Comparison of ENCODE assay signal across 8 cellular contexts in genomic region chr19:46115396-46116109, GRCh38. TPM values are rescaled to one million over a fixed set of nuclear protein-coding genes. Genes with fewer than 3 reads are reported as not detected.
A peak's percentile ranks its signal among the peaks of the same experiment; 100 is the strongest.
DNase-seq lines count a peak whose midpoint lies in the region; ATAC-seq, FAIRE-seq and TF ChIP-seq lines count a peak whose summit lies in the region.

No MANE protein-coding gene starts in this region.

- no peak overlapping the region for H3K4me3 ChIP-seq in foreskin fibroblast (ENCODE audit: low read depth in 1 of 2, low read length in 2 of 2)

- H3K36me3 Mint-ChIP-seq in T-helper 2 cell treated with Interferon-gamma antibody and Interleukin-4, amounts not matched to agents 5 μg/mL and 100 μg/mL, for 36 hours (ENCODE audit: low read depth): no peaks in the 10 kb centered on the region
- H3K36me3 Mint-ChIP-seq in stimulated activated naive CD8-positive, alpha-beta T cell treated with anti-CD3 and anti-CD28 coated beads, Interleukin-15, Interleukin-2, amounts not matched to agents 100 ng/mL and 50 ng/mL, for 24 hours (ENCODE audit: low read depth): no peaks in the 10 kb centered on the region
- no peaks in the 10 kb centered on the region for H3K36me3 Mint-ChIP-seq in osteocyte (ENCODE audit: unreplicated experiment)
- no peaks in the 10 kb centered on the region for H3K36me3 Mint-ChIP-seq in T-cell

- TF ChIP-seq CTCF in foreskin fibroblast (IDR thresholded peaks at IDR 0.05; ENCODE audit: low read depth, low read length) (no peak), osteocyte (IDR thresholded peaks at IDR 0.05) (no peak)

- DNase-seq in A172 (ENCODE audit: low spot score): peak; percentile 53
- DNase-seq in H54 (ENCODE audit: insufficient read length, low spot score): peak; percentile 31
- DNase-seq in T-helper 2 cell treated with Interferon-gamma antibody and Interleukin-4, amounts not matched to agents 5 μg/mL and 100 μg/mL, for 36 hours (ENCODE audit: low spot score): peak; percentile 81
- DNase-seq in foreskin fibroblast: peak; percentile 74 to 89
- DNase-seq in osteocyte (ENCODE audit: extremely low spot score, unreplicated experiment): no peak
- DNase-seq in cerebellar nuclear complex (lab: John Stamatoyannopoulos, UW): no peak
- DNase-seq in T-cell: no peak

- peaks cover 6% of the 10 kb centered on the region for H3K4me1 Mint-ChIP-seq in T-helper 2 cell treated with Interferon-gamma antibody and Interleukin-4, amounts not matched to agents 5 μg/mL and 100 μg/mL, for 36 hours (ENCODE audit: low read depth)
- peaks cover 21% of the 10 kb centered on the region for H3K4me1 Mint-ChIP-seq in stimulated activated naive CD8-positive, alpha-beta T cell treated with anti-CD3 and anti-CD28 coated beads, Interleukin-15, Interleukin-2, amounts not matched to agents 100 ng/mL and 50 ng/mL, for 24 hours (ENCODE audit: low read depth)
- H3K4me1 Mint-ChIP-seq in osteocyte (ENCODE audit: unreplicated experiment): peaks cover 6% of the 10 kb centered on the region
- no peaks in the 10 kb centered on the region for H3K4me1 Mint-ChIP-seq in T-cell

- CTCF ChIA-PET in T-cell (lab: Charles Lee): interaction anchor here in 1 of 2 donors (0.6 kb wide), 1 partner anchor 86 kb away, joined by 5 read pairs; no protein-coding TSS in a partner anchor

- POLR2A ChIA-PET in T-cell (lab: Charles Lee): no interaction called here

- no peaks in the 10 kb centered on the region for H3K9me3 Mint-ChIP-seq in T-helper 2 cell treated with Interferon-gamma antibody and Interleukin-4, amounts not matched to agents 5 μg/mL and 100 μg/mL, for 36 hours
- H3K9me3 Mint-ChIP-seq in stimulated activated naive CD8-positive, alpha-beta T cell treated with anti-CD3 and anti-CD28 coated beads, Interleukin-15, Interleukin-2, amounts not matched to agents 100 ng/mL and 50 ng/mL, for 24 hours: no peaks in the 10 kb centered on the region
- H3K9me3 Mint-ChIP-seq in osteocyte (ENCODE audit: unreplicated experiment) (no peaks in the 10 kb centered on the region), T-cell (no peaks in the 10 kb centered on the region)

- TF ChIP-seq POLR2A in H54 (IDR thresholded peaks at IDR 0.05; ENCODE audit: low read depth, low read length): no peak

- H3K4me3 Mint-ChIP-seq in T-helper 2 cell treated with Interferon-gamma antibody and Interleukin-4, amounts not matched to agents 5 μg/mL and 100 μg/mL, for 36 hours: no peak overlapping the region
- H3K4me3 Mint-ChIP-seq in stimulated activated naive CD8-positive, alpha-beta T cell treated with anti-CD3 and anti-CD28 coated beads, Interleukin-15, Interleukin-2, amounts not matched to agents 100 ng/mL and 50 ng/mL, for 24 hours: peak overlapping the region; percentile 23
- H3K4me3 Mint-ChIP-seq in osteocyte (ENCODE audit: unreplicated experiment) (no peak overlapping the region), T-cell (no peak overlapping the region)

- H3K27me3 Mint-ChIP-seq in T-helper 2 cell treated with Interferon-gamma antibody and Interleukin-4, amounts not matched to agents 5 μg/mL and 100 μg/mL, for 36 hours (ENCODE audit: low read depth): peaks cover 18% of the 10 kb centered on the region
- H3K27me3 Mint-ChIP-seq in stimulated activated naive CD8-positive, alpha-beta T cell treated with anti-CD3 and anti-CD28 coated beads, Interleukin-15, Interleukin-2, amounts not matched to agents 100 ng/mL and 50 ng/mL, for 24 hours: peaks cover 75% of the 10 kb centered on the region
- peaks cover 68% of the 10 kb centered on the region for H3K27me3 Mint-ChIP-seq in osteocyte (ENCODE audit: unreplicated experiment)
- H3K27me3 Mint-ChIP-seq in T-cell: peaks cover 46 to 60% of the 10 kb centered on the region in 2 donors

- FAIRE-seq in H54 (lab: Jason Lieb, UNC): peak; percentile 96

- ATAC-seq in T-cell (replicated peaks in 1 of 4): no peak

- H3K27ac Mint-ChIP-seq in T-helper 2 cell treated with Interferon-gamma antibody and Interleukin-4, amounts not matched to agents 5 μg/mL and 100 μg/mL, for 36 hours: no peak overlapping the region
- peak overlapping the region; percentile 56 for H3K27ac Mint-ChIP-seq in stimulated activated naive CD8-positive, alpha-beta T cell treated with anti-CD3 and anti-CD28 coated beads, Interleukin-15, Interleukin-2, amounts not matched to agents 100 ng/mL and 50 ng/mL, for 24 hours
- H3K27ac Mint-ChIP-seq in osteocyte (ENCODE audit: unreplicated experiment): no peak overlapping the region
- no peak overlapping the region for H3K27ac Mint-ChIP-seq in T-cell

RNA-seq across cellular contexts. Expression of gene IGFL3, which starts 8.9 kb away (rescaled TPM):
- total RNA-seq in A172 (2014; rRNA removed; shearing (Covaris generic)): 0.53 TPM in 1 of 2 replicates, not detected in the other
- total RNA-seq in osteocyte: not detected in 2 replicates
- total RNA-seq in T-cell: not detected

RNA-seq across cellular contexts. Expression of gene IGFL2, which starts 32.5 kb away (rescaled TPM):
- total RNA-seq in A172 (2014; rRNA removed; shearing (Covaris generic)): not detected in 2 replicates
- total RNA-seq in osteocyte (not detected in 2 replicates), T-cell (under 1 TPM in 1 of 5 donors, not detected in 4; 0.32 TPM)

Comparison
In these comparisons a context has a peak if more than half of its experiments do, and no peak if none do; other contexts are left out.
1. DNase-seq: peak in A172 (single experiment), H54 (single experiment), T-helper 2 cell treated with Interferon-gamma antibody and Interleukin-4, amounts not matched to agents 5 μg/mL and 100 μg/mL, for 36 hours (single experiment) and foreskin fibroblast (2 of 2); none in osteocyte (single experiment), cerebellar nuclear complex (0 of 2) and T-cell (0 of 34).